ENCODE assay signal across 9 cellular contexts in genomic region chr3:61807865-61808276, GRCh38.
DNase-seq lines count a peak whose midpoint lies in the region; ATAC-seq and TF ChIP-seq lines count a peak whose summit lies in the region.
"Had no signal": no experiment of that assay in that cellular context is flagged by ENCODE, and none has a peak within 500 bp of the region (broad histone marks: within the 10 kb centered on the region; RNA-seq: fewer than 3 reads in every experiment).

No MANE protein-coding gene starts in this region.

- H3K4me1 Mint-ChIP-seq in nephron progenitor cell: peaks cover 70% of the 10 kb centered on the region

- TF ChIP-seq CTCF in BE2C (IDR thresholded peaks at IDR 0.05; ENCODE audit: low read depth, low read length) (no peak), esophagus muscularis mucosa (IDR thresholded peaks at IDR 0.05) (no peak), nephron progenitor cell (IDR thresholded peaks at IDR 0.05) (no peak)

- H3K4me1 ChIP-seq in BE2C (peaks cover 5% of the 10 kb centered on the region; the same call in 1 of the 2 replicates), esophagus muscularis mucosa (peaks cover 77 to 96% (median 92%) of the 10 kb centered on the region in 4 donors)

- H3K27me3 Mint-ChIP-seq in nephron progenitor cell (ENCODE audit: low read depth, poor library complexity): no peaks in the 10 kb centered on the region

- H3K9me3 Mint-ChIP-seq in nephron progenitor cell: no peaks in the 10 kb centered on the region
- H3K9me3 Mint-ChIP-seq: activated T-cell treated with anti-CD3 and anti-CD28 coated beads, Interleukin-2, amount 50 U/mL, for 72 hours had no signal

- H3K36me3 ChIP-seq in BE2C: no peaks in the 10 kb centered on the region
- no peaks in the 10 kb centered on the region for H3K36me3 ChIP-seq in esophagus muscularis mucosa

- no peaks in the 10 kb centered on the region for H3K36me3 Mint-ChIP-seq in nephron progenitor cell (ENCODE audit: low read depth)

- ATAC-seq in HG03108 (IDR thresholded peaks at IDR 0.05; ENCODE audit: unreplicated experiment): no peak
- ATAC-seq: activated T-cell treated with anti-CD3 and anti-CD28 coated beads, Interleukin-2, amount 50 U/mL, for 72 hours had no signal

- 52% methylated on average over 6 of the region's 6 CpGs for WGBS in esophagus muscularis mucosa

- peak overlapping the region; percentile 71 for H3K27ac Mint-ChIP-seq in nephron progenitor cell
- H3K27ac Mint-ChIP-seq: activated T-cell treated with anti-CD3 and anti-CD28 coated beads, Interleukin-2, amount 50 U/mL, for 72 hours had no signal

- DNase-seq in BE2C (peak; percentile 24), NCI-H2171 (lab: John Stamatoyannopoulos, UW) (peak; percentile 50), esophagus muscularis mucosa (ENCODE audit: extremely low spot score) (no peak), nephron progenitor cell (no peak), SKM-1 treated with dmso at 0.1 percent for 144 hours (lab: John Stamatoyannopoulos, UW; ENCODE audit: unreplicated experiment) (no peak), NK-92 (lab: John Stamatoyannopoulos, UW; ENCODE audit: unreplicated experiment) (no peak), DMS114 treated with DMSO at 0.1 percent for 48 hours (lab: John Stamatoyannopoulos, UW; ENCODE audit: unreplicated experiment) (no peak)
- DNase-seq: activated T-cell treated with anti-CD3 and anti-CD28 coated beads, Interleukin-2, amount 50 U/mL, for 72 hours had no signal

- H3K4me3 ChIP-seq in BE2C (ENCODE audit: low read depth, low read length) (no peak overlapping the region), esophagus muscularis mucosa (no peak overlapping the region)

- peak overlapping the region in 3 of 4 donors; percentile 38 to 44 (median 42) for H3K27ac ChIP-seq in esophagus muscularis mucosa (replicated peaks in 1 of 4)

- TF ChIP-seq EP300 in esophagus muscularis mucosa (IDR thresholded peaks at IDR 0.05): no peak

- H3K4me3 Mint-ChIP-seq in nephron progenitor cell: peak overlapping the region; percentile 73
- H3K4me3 Mint-ChIP-seq: activated T-cell treated with anti-CD3 and anti-CD28 coated beads, Interleukin-2, amount 50 U/mL, for 72 hours had no signal

- TF ChIP-seq POLR2A in esophagus muscularis mucosa (IDR thresholded peaks at IDR 0.05; ENCODE audit: low read depth): no peak

- H3K9me3 ChIP-seq in BE2C (no peaks in the 10 kb centered on the region), esophagus muscularis mucosa (no peaks in the 10 kb centered on the region)

- H3K27me3 ChIP-seq in BE2C: peaks cover 63% of the 10 kb centered on the region
- no peaks in the 10 kb centered on the region for H3K27me3 ChIP-seq in esophagus muscularis mucosa

- intact Hi-C loops in esophagus muscularis mucosa (cut with DNase I): no loop called here

Comparison
In these comparisons a context has a peak if more than half of its experiments do, and no peak if none do; other contexts are left out.
1. DNase-seq: peak in BE2C (single experiment) and NCI-H2171 (single experiment); none in esophagus muscularis mucosa (single experiment), nephron progenitor cell (single experiment), SKM-1 treated with dmso at 0.1 percent for 144 hours (single experiment), NK-92 (single experiment) and DMS114 treated with DMSO at 0.1 percent for 48 hours (single experiment).